20 cellular contexts compared by ENCODE assay signal in the genomic region with DNA sequence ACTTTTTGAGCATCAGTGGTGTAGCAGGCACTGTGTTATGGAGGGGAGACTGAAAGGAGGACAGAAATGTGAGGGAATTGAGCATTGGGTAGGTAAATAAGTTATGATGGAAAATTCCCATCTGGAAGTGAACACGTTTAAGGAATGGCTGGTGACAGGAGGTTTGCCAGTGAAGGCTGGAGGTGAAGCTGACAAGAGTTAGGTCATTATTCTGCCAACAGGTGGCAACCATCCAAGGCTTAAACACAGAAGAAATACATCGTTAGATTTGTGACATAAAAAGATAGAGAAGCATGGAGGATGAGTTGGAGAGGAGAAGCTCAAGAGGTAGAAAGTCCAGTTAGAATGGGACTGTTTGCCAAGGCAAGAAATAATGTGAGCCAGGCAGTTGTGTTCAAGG.
DNase-seq lines count a peak whose midpoint lies in the region; ATAC-seq and TF ChIP-seq lines count a peak whose summit lies in the region.
"Had no signal": no experiment of that assay in that cellular context is flagged by ENCODE, and none has a peak within 500 bp of the region (broad histone marks: within the 10 kb centered on the region; RNA-seq: fewer than 3 reads in every experiment).

No MANE protein-coding gene starts in this region.

- TF ChIP-seq CTCF in left ventricle myocardium inferior (IDR thresholded peaks at IDR 0.05; ENCODE audit: borderline replicate concordance) (no peak), OCI-LY7 (conservative IDR thresholded peaks at IDR 0.05; ENCODE audit: low read length) (0 out of 2 replicates have a peak, but pooled peaks have one; percentile 18), osteoblast (IDR thresholded peaks at IDR 0.05; ENCODE audit: extremely low read depth, low read depth, low read length) (no peak)

- intact Hi-C loops in Right ventricle myocardium superior (cut with DNase I): no loop called here
- intact Hi-C loops in left ventricle myocardium inferior (cut with micrococcal nuclease): no loop called here
- intact Hi-C loops in OCI-LY7 (cut with micrococcal nuclease; ENCODE audit: unreplicated experiment): no loop called here

- H3K79me2 ChIP-seq in OCI-LY7 (ENCODE audit: insufficient read depth, low read depth, low read length) (no peaks in the 10 kb centered on the region), osteoblast (ENCODE audit: insufficient read depth, low read length) (no peaks in the 10 kb centered on the region)

- H3K36me3 ChIP-seq in left ventricle myocardium inferior (no peaks in the 10 kb centered on the region), OCI-LY7 (ENCODE audit: insufficient read depth, low read length) (no peaks in the 10 kb centered on the region), osteoblast (ENCODE audit: insufficient read depth, low read length) (no peaks in the 10 kb centered on the region)

- DNase-seq in DMS53 (lab: John Stamatoyannopoulos, UW) (peak; percentile 21), DMS53 treated with DMSO at 0.1 percent for 48 hours (lab: John Stamatoyannopoulos, UW; ENCODE audit: unreplicated experiment) (no peak), Right ventricle myocardium superior (no peak), left ventricle myocardium inferior (no peak), OCI-LY7 (ENCODE audit: low spot score) (no peak), osteoblast (ENCODE audit: insufficient read length, low spot score, missing footprints) (peak; percentile 46), SK-N-DZ (ENCODE audit: low spot score) (no peak)
- DNase-seq: 8988T, GDM1, GOT3, HFFc6, IMR-90, NCI-H146, NCI-H2081 treated with DMSO at 0.1 percent for 48 hours, NCI-H345, NCI-H526 treated with DMSO at 0.1 percent for 48 hours, PC-3, RPMI8226 had no signal

- H3K27ac ChIP-seq in left ventricle myocardium inferior (replicated peaks) (no peak overlapping the region), OCI-LY7 (ENCODE audit: low read depth, low read length, poor library complexity, severe bottlenecking) (no peak overlapping the region), osteoblast (ENCODE audit: low read depth, low read length) (no peak overlapping the region)
- H3K27ac ChIP-seq: HL-60 had no signal

- H3K27me3 ChIP-seq in left ventricle myocardium inferior (ENCODE audit: low read depth) (no peaks in the 10 kb centered on the region), osteoblast (ENCODE audit: insufficient read depth, low read length) (no peaks in the 10 kb centered on the region)

- CTCF ChIA-PET in OCI-LY7 (lab: Charles Lee; ENCODE audit: unreplicated experiment): no interaction called here

- no peaks in the 10 kb centered on the region for H3K9me2 ChIP-seq in OCI-LY7 (ENCODE audit: insufficient read depth, low read length)

- H2AFZ ChIP-seq in OCI-LY7 (ENCODE audit: low read length): no peak overlapping the region
- H2AFZ ChIP-seq in osteoblast (ENCODE audit: low read length): no peak overlapping the region

- H3K4me2 ChIP-seq in OCI-LY7 (ENCODE audit: low read length) (no peak overlapping the region), osteoblast (ENCODE audit: insufficient read depth, low read length) (no peak overlapping the region)

- H3K4me3 ChIP-seq in left ventricle myocardium inferior (no peak overlapping the region), OCI-LY7 (ENCODE audit: low read depth, low read length, poor library complexity, severe bottlenecking) (no peak overlapping the region), osteoblast (ENCODE audit: insufficient read depth, low read length) (no peak overlapping the region)

- ATAC-seq in Right ventricle myocardium superior (ENCODE audit: poor library complexity) (peak; percentile 49), HG02840 (IDR thresholded peaks at IDR 0.05; ENCODE audit: low FRiP score, unreplicated experiment) (no peak)
- ATAC-seq: PC-3 had no signal

- H4K20me1 ChIP-seq in OCI-LY7 (ENCODE audit: insufficient read depth, low read length) (no peaks in the 10 kb centered on the region), osteoblast (ENCODE audit: insufficient read depth, low read length) (no peaks in the 10 kb centered on the region)

- H3K9me3 ChIP-seq in left ventricle myocardium inferior (replicated peaks): no peaks in the 10 kb centered on the region
- H3K9me3 ChIP-seq in OCI-LY7 (ENCODE audit: low read length): no peaks in the 10 kb centered on the region
- H3K9me3 ChIP-seq in osteoblast (ENCODE audit: low read depth, low read length): no peaks in the 10 kb centered on the region

- BruUV-seq in OCI-LY7 (replicated peaks; lab: Mats Ljungman, UMichigan): no TSS peak

- POLR2A ChIA-PET in OCI-LY7 (lab: Charles Lee): interaction anchor here (0.6 kb wide), 1 partner anchor 1105 kb away, joined by 7 read pairs; no protein-coding TSS in a partner anchor

- H3K4me1 ChIP-seq in left ventricle myocardium inferior: peaks cover 19% of the 10 kb centered on the region
- no peaks in the 10 kb centered on the region for H3K4me1 ChIP-seq in OCI-LY7 (ENCODE audit: insufficient read depth, low read length, poor library complexity, severe bottlenecking)
- H3K4me1 ChIP-seq in osteoblast (ENCODE audit: insufficient read depth, low read length): no peaks in the 10 kb centered on the region

Comparison
In these comparisons a context has a peak if more than half of its experiments do, and no peak if none do; other contexts are left out.
1. DNase-seq: peak in DMS53 (single experiment) and osteoblast (single experiment); none in DMS53 treated with DMSO at 0.1 percent for 48 hours (single experiment), Right ventricle myocardium superior (single experiment), left ventricle myocardium inferior (single experiment), OCI-LY7 (single experiment) and SK-N-DZ (single experiment).